ENCODE assay signal across 13 cellular contexts in the genomic region with DNA sequence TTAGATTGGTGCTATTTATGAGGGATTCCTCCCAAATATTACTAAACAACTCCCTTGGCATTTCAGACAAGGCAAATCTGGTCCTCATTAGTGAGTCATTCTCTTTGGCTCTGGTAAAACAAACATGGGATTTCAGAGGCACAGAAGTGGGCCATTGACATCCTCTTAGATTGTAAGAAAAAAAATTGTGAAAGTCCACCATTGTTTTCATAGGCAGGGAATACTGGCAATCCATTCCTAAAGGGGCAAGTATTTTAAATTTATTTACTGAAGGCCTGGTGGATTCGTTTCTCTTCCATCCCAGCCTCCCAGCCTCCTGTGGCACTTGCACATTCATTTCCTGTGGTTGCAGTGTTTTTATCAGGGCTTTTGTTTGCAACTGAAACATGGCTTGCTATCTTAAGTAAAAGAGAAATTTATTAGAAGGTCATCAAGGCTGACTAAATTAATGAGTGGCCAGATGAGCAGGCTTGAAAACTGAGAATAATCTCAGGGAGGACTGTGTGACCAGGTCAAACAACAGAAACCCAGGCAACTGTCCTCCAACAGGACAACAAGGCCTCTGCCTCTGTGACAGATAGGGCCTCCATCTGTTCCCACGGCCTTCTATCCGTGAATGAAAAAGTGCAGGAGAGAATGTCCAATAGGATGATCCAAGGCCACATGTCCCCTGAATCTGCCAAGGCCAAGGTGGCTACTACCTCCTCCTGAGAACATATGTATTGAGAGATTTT. TPM values are rescaled to one million over a fixed set of nuclear protein-coding genes. Genes with fewer than 3 reads are reported as not detected.
DNase-seq lines count a peak whose midpoint lies in the region; ATAC-seq, FAIRE-seq and TF ChIP-seq lines count a peak whose summit lies in the region.
"Had no signal": no experiment of that assay in that cellular context is flagged by ENCODE, and none has a peak within 500 bp of the region (broad histone marks: within the 10 kb centered on the region; RNA-seq: fewer than 3 reads in every experiment).

No MANE protein-coding gene starts in this region.

- peak; percentile 75 for FAIRE-seq in astrocyte (lab: Jason Lieb, UNC)

- CTCF ChIA-PET in Caco-2 (lab: Charles Lee) = no interaction called here

- H3K4me3 Mint-ChIP-seq in astrocyte (ENCODE audit: unreplicated experiment) (no peak overlapping the region), Caco-2 (ENCODE audit: unreplicated experiment) (no peak overlapping the region)

- H3K36me3 Mint-ChIP-seq in astrocyte (ENCODE audit: low read depth, unreplicated experiment) (no peaks in the 10 kb centered on the region), Caco-2 (ENCODE audit: insufficient read depth, unreplicated experiment) (no peaks in the 10 kb centered on the region)

- ATAC-seq in upper lobe of right lung = peak; percentile 50
- no peak for ATAC-seq in HG03521 (IDR thresholded peaks at IDR 0.05; ENCODE audit: unreplicated experiment)

- no peaks in the 10 kb centered on the region for H3K27me3 ChIP-seq in astrocyte (ENCODE audit: insufficient read depth, low read length)
- H3K27me3 ChIP-seq in left ventricle myocardium inferior (ENCODE audit: low read depth) = no peaks in the 10 kb centered on the region
- H3K27me3 ChIP-seq in upper lobe of right lung = no peaks in the 10 kb centered on the region
- H3K27me3 ChIP-seq in Caco-2 (replicated peaks; ENCODE audit: control insufficient read depth, insufficient read depth, low read length) = no peaks in the 10 kb centered on the region; the same call in 1 of the 2 replicates
- H3K27me3 ChIP-seq: thyroid gland had no signal

- H3K36me3 ChIP-seq in astrocyte (ENCODE audit: insufficient read depth, low read length) (no peaks in the 10 kb centered on the region), left ventricle myocardium inferior (no peaks in the 10 kb centered on the region), upper lobe of right lung (no peaks in the 10 kb centered on the region), Caco-2 (ENCODE audit: control insufficient read depth, insufficient read depth, low read length) (no peaks in the 10 kb centered on the region)
- H3K36me3 ChIP-seq: thyroid gland had no signal

- H3K9me3 Mint-ChIP-seq in astrocyte (ENCODE audit: unreplicated experiment) (no peaks in the 10 kb centered on the region), Caco-2 (ENCODE audit: unreplicated experiment) (no peaks in the 10 kb centered on the region)
- H3K9me3 Mint-ChIP-seq: activated T-helper 2 cell treated with anti-CD3 and anti-CD28 coated beads, Interferon-gamma antibody, Interleukin-2, Interleukin-4, amounts not matched to agents 10 μg/mL and 5 μg/mL and 100 μg/mL, durations not matched to agents 14 hours and 24 hours and 36 hours had no signal

- no peaks in the 10 kb centered on the region for H3K79me2 ChIP-seq in astrocyte (ENCODE audit: insufficient read depth, low read length)

- no peak for TF ChIP-seq CTCF in astrocyte (IDR thresholded peaks at IDR 0.05; ENCODE audit: insufficient read depth, low read depth, low read length)
- TF ChIP-seq CTCF in left ventricle myocardium inferior (IDR thresholded peaks at IDR 0.05; ENCODE audit: borderline replicate concordance) = no peak
- TF ChIP-seq CTCF in upper lobe of right lung (IDR thresholded peaks at IDR 0.05) = no peak
- no peak for TF ChIP-seq CTCF in Caco-2 (IDR thresholded peaks at IDR 0.05; ENCODE audit: insufficient read depth in 1 of 2, low read depth in 1 of 2, low read length in 1 of 2, severe bottlenecking in 1 of 2, unreplicated experiment in 1 of 2)

- intact Hi-C loops in left ventricle myocardium inferior (cut with micrococcal nuclease) = no loop called here
- intact Hi-C loops in upper lobe of right lung (cut with DNase I) = no loop called here
- intact Hi-C loops in Caco-2 (cut with micrococcal nuclease; ENCODE audit: unreplicated experiment) = no loop called here

- H4K20me1 ChIP-seq in astrocyte (ENCODE audit: insufficient read depth, low read length) = no peaks in the 10 kb centered on the region

- H3K4me2 ChIP-seq in astrocyte (ENCODE audit: low read length) = peak overlapping the region; percentile 45

- H3K27ac Mint-ChIP-seq in astrocyte (ENCODE audit: unreplicated experiment) (no peak overlapping the region), Caco-2 (ENCODE audit: unreplicated experiment) (no peak overlapping the region)
- H3K27ac Mint-ChIP-seq: activated T-helper 2 cell treated with anti-CD3 and anti-CD28 coated beads, Interferon-gamma antibody, Interleukin-2, Interleukin-4, amounts not matched to agents 10 μg/mL and 5 μg/mL and 100 μg/mL, durations not matched to agents 14 hours and 24 hours and 36 hours had no signal

- no peak overlapping the region for H3K9ac ChIP-seq in astrocyte (ENCODE audit: low read length)

- peak overlapping the region; percentile 23 for H2AFZ ChIP-seq in astrocyte (ENCODE audit: low read depth, low read length)

- DNase-seq in HS-5 (ENCODE audit: low read depth) (peak; percentile 87), astrocyte (ENCODE audit: low read depth) (peak; percentile 92), left ventricle myocardium inferior (no peak), upper lobe of right lung (no peak), Caco-2 (no peak)
- no peak for DNase-seq in activated CD4-positive, alpha-beta T cell treated with anti-CD3 and anti-CD28 coated beads for 1 hour
- DNase-seq: mesendoderm; NCI-H510A; stimulated activated CD4-positive, alpha-beta T cell treated with anti-CD3 and anti-CD28 coated beads, Interleukin-2, amount 100 ng/mL, for 24 hours; T-helper 9 cell had no signal

- H3K27me3 Mint-ChIP-seq in astrocyte (ENCODE audit: low read depth, unreplicated experiment) (no peaks in the 10 kb centered on the region), Caco-2 (ENCODE audit: insufficient read depth, unreplicated experiment) (peaks cover 22% of the 10 kb centered on the region)

- no peak overlapping the region for H3K4me3 ChIP-seq in astrocyte (ENCODE audit: insufficient read depth, low read depth, low read length)
- no peak overlapping the region for H3K4me3 ChIP-seq in left ventricle myocardium inferior
- H3K4me3 ChIP-seq in upper lobe of right lung = no peak overlapping the region
- no peak overlapping the region for H3K4me3 ChIP-seq in Caco-2 (ENCODE audit: low read depth, low read length)
- H3K4me3 ChIP-seq: thyroid gland had no signal

- BruUV-seq in Caco-2 (replicated peaks; lab: Mats Ljungman, UMichigan) = no TSS peak

- peak overlapping the region; percentile 46 for H3K27ac ChIP-seq in astrocyte (ENCODE audit: low read depth, low read length)
- peak overlapping the region; percentile 45 for H3K27ac ChIP-seq in left ventricle myocardium inferior (replicated peaks)
- H3K27ac ChIP-seq in upper lobe of right lung = no peak overlapping the region
- H3K27ac ChIP-seq: thyroid gland had no signal

- H3K4me1 ChIP-seq in astrocyte (ENCODE audit: insufficient read depth, low read length) (peaks cover 10% of the 10 kb centered on the region), left ventricle myocardium inferior (no peaks in the 10 kb centered on the region), upper lobe of right lung (no peaks in the 10 kb centered on the region), Caco-2 (no peaks in the 10 kb centered on the region)

- POLR2A ChIA-PET in Caco-2 (lab: Charles Lee) = no interaction called here

- H3K4me1 Mint-ChIP-seq in astrocyte (ENCODE audit: low read depth, unreplicated experiment) (peaks cover 8% of the 10 kb centered on the region), Caco-2 (ENCODE audit: low read depth, unreplicated experiment) (no peaks in the 10 kb centered on the region)

- no peaks in the 10 kb centered on the region for H3K9me3 ChIP-seq in astrocyte (ENCODE audit: insufficient read depth, low read depth, low read length)
- H3K9me3 ChIP-seq in left ventricle myocardium inferior (replicated peaks) = peaks cover 17% of the 10 kb centered on the region
- H3K9me3 ChIP-seq in upper lobe of right lung = no peaks in the 10 kb centered on the region
- no peaks in the 10 kb centered on the region for H3K9me3 ChIP-seq in Caco-2
- H3K9me3 ChIP-seq: thyroid gland had no signal

RNA-seq across cellular contexts. Expression of gene TNFAIP6, which starts 23.1 kb away (rescaled TPM):
- total RNA-seq in astrocyte (0.75 and 1.4 TPM in 2 replicates), left ventricle myocardium inferior (2.9 TPM), upper lobe of right lung (3.0 TPM), Caco-2 (2022) (not detected in 2 replicates)
- total RNA-seq: activated T-helper 2 cell treated with anti-CD3 and anti-CD28 coated beads, Interferon-gamma antibody, Interleukin-2, Interleukin-4, amounts not matched to agents 10 μg/mL and 5 μg/mL and 100 μg/mL, durations not matched to agents 14 hours and 24 hours and 36 hours had no signal

RNA-seq across cellular contexts. Expression of gene NMI, which starts 44.8 kb away (rescaled TPM):
- total RNA-seq in astrocyte = 7.5 and 7.6 TPM in 2 replicates
- total RNA-seq in left ventricle myocardium inferior = 2.9 TPM
- 24.5 TPM for total RNA-seq in upper lobe of right lung
- 5.1 and 5.4 TPM in 2 replicates for total RNA-seq in Caco-2 (2022)

Comparison
In these comparisons a context has a peak if more than half of its experiments do, and no peak if none do; other contexts are left out.
1. DNase-seq: peak in HS-5 (single experiment) and astrocyte (single experiment); none in left ventricle myocardium inferior (single experiment), upper lobe of right lung (single experiment), Caco-2 (0 of 2) and activated CD4-positive, alpha-beta T cell treated with anti-CD3 and anti-CD28 coated beads for 1 hour (single experiment).